Comparison of ENCODE assay signal across 1 cellular context in genomic region chr22:45671783-45672563, GRCh38.
A peak's percentile ranks its signal among the peaks of the same experiment; 100 is the strongest.
TF ChIP-seq lines count a peak whose summit lies in the region.

A gene with protein sequence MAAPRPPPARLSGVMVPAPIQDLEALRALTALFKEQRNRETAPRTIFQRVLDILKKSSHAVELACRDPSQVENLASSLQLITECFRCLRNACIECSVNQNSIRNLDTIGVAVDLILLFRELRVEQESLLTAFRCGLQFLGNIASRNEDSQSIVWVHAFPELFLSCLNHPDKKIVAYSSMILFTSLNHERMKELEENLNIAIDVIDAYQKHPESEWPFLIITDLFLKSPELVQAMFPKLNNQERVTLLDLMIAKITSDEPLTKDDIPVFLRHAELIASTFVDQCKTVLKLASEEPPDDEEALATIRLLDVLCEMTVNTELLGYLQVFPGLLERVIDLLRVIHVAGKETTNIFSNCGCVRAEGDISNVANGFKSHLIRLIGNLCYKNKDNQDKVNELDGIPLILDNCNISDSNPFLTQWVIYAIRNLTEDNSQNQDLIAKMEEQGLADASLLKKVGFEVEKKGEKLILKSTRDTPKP (plus strand): TSS chr22:45671834. CDS start chr22:45672064, 230 bp downstream.

TF ChIP-seq in H1, 55 proteins besides CTCF, POLR2A, EP300 and RAD21:
- TF ChIP-seq SP1 (IDR thresholded peaks at IDR 0.05; ENCODE audit: low read depth, low read length) (no peak), TAF1 (IDR thresholded peaks at IDR 0.05; ENCODE audit: low read depth, low read length) (peak; percentile 75), EGR1 (IDR thresholded peaks at IDR 0.05; ENCODE audit: borderline replicate concordance, low read depth, low read length) (peak; percentile 35; the same call in 1 of the 2 replicates), NANOG (IDR thresholded peaks at IDR 0.05; ENCODE audit: insufficient read depth, low read depth, low read length, poor library complexity, severe bottlenecking) (no peak), SUZ12 (IDR thresholded peaks at IDR 0.05; ENCODE audit: low read length) (no peak), EZH2 (IDR thresholded peaks at IDR 0.05; ENCODE audit: low read depth, low read length, severe bottlenecking) (no peak), TCF12 (IDR thresholded peaks at IDR 0.05; ENCODE audit: low read depth, low read length) (no peak), SIN3A (conservative IDR thresholded peaks at IDR 0.05 in 1 of 2, IDR thresholded peaks at IDR 0.05 in 1 of 2; ENCODE audit: low read depth in 1 of 2, low read length in 2 of 2) (peak in 1 of 2 experiments; percentile 65; a peak in 3 of 4 replicates), BRCA1 (IDR thresholded peaks at IDR 0.05; ENCODE audit: low read depth, low read length) (no peak), BACH1 (IDR thresholded peaks at IDR 0.05; ENCODE audit: low read length) (no peak), JUN (IDR thresholded peaks at IDR 0.05; ENCODE audit: low read depth, low read length) (no peak), RBBP5 (IDR thresholded peaks at IDR 0.05; ENCODE audit: borderline replicate concordance, low read depth, low read length) (peak; percentile 96), FOSL1 (IDR thresholded peaks at IDR 0.05; ENCODE audit: insufficient read depth, low read depth, low read length) (no peak), SIRT6 (IDR thresholded peaks at IDR 0.05; ENCODE audit: low read length) (no peak), GTF2F1 (IDR thresholded peaks at IDR 0.05; ENCODE audit: borderline replicate concordance, low read depth, low read length) (no peak), GABPA (IDR thresholded peaks at IDR 0.05; ENCODE audit: borderline replicate concordance, insufficient read depth, low read length) (no peak; the same call in 1 of the 2 replicates), PHF8 (conservative IDR thresholded peaks at IDR 0.05; ENCODE audit: low read depth, low read length) (peak; percentile 89), RNF2 (IDR thresholded peaks at IDR 0.05; ENCODE audit: borderline replicate concordance, low read depth, low read length, missing control alignments, poor library complexity, severe bottlenecking) (no peak), BCL11A (IDR thresholded peaks at IDR 0.05; ENCODE audit: low read depth in 2 of 2, low read length in 2 of 2) (no peak), KDM5A (IDR thresholded peaks at IDR 0.05; ENCODE audit: low read length) (no peak), E2F6 (IDR thresholded peaks at IDR 0.05) (peak; percentile 62; the same call in 1 of the 2 replicates), ATF2 (IDR thresholded peaks at IDR 0.05; ENCODE audit: low read length) (no peak), RXRA (IDR thresholded peaks at IDR 0.05; ENCODE audit: insufficient read depth, low read depth, low read length) (no peak), SP4 (IDR thresholded peaks at IDR 0.05; ENCODE audit: low read length) (no peak), SAP30 (IDR thresholded peaks at IDR 0.05; ENCODE audit: insufficient read depth, insufficient replicate concordance, low read length) (peak; percentile 17), KDM4A (IDR thresholded peaks at IDR 0.05; ENCODE audit: low read depth, low read length, severe bottlenecking) (peak; percentile 88), TEAD4 (IDR thresholded peaks at IDR 0.05; ENCODE audit: low read depth, low read length) (no peak), TBP (IDR thresholded peaks at IDR 0.05; ENCODE audit: low read depth, low read length) (0 out of 2 replicates have a peak, but pooled peaks have one; percentile 11), SP2 (IDR thresholded peaks at IDR 0.05; ENCODE audit: low read length) (no peak), CBX8 (IDR thresholded peaks at IDR 0.05; ENCODE audit: borderline replicate concordance, low read depth, low read length) (no peak), HDAC6 (IDR thresholded peaks at IDR 0.05; ENCODE audit: low read depth, low read length) (no peak), CREB1 (IDR thresholded peaks at IDR 0.05) (peak; percentile 72), SRF (IDR thresholded peaks at IDR 0.05; ENCODE audit: low read depth, low read length) (no peak), RFX5 (IDR thresholded peaks at IDR 0.05; ENCODE audit: borderline replicate concordance, low read depth, low read length) (no peak), HDAC2 (IDR thresholded peaks at IDR 0.05; ENCODE audit: borderline replicate concordance in 1 of 2, low read depth in 2 of 2, low read length in 2 of 2) (0 out of 4 replicates have a peak, but pooled peaks of 1 of the 2 experiments have one; percentile 34), NRF1 (IDR thresholded peaks at IDR 0.05; ENCODE audit: low read depth, low read length) (no peak), CHD2 (IDR thresholded peaks at IDR 0.05; ENCODE audit: low read length) (no peak), TAF7 (optimal IDR thresholded peaks at IDR 0.05; ENCODE audit: borderline replicate concordance, low read depth, low read length) (peak; percentile 47), ASH2L (IDR thresholded peaks at IDR 0.05; ENCODE audit: low read length) (peak; percentile 83), ATF3 (IDR thresholded peaks at IDR 0.05; ENCODE audit: insufficient read depth, low read depth, low read length) (no peak), MAFK (IDR thresholded peaks at IDR 0.05; ENCODE audit: low read depth, low read length) (no peak), JUND (IDR thresholded peaks at IDR 0.05; ENCODE audit: low read length) (no peak), CBX5 (IDR thresholded peaks at IDR 0.05; ENCODE audit: low read depth, low read length) (no peak), POLR2AphosphoS5 (IDR thresholded peaks at IDR 0.05; ENCODE audit: low read depth, low read length) (peak; percentile 84), ZNF274 (IDR thresholded peaks at IDR 0.05; ENCODE audit: borderline replicate concordance, extremely low read depth, low read length) (no peak), KDM1A (IDR thresholded peaks at IDR 0.05; ENCODE audit: borderline replicate concordance, low read length) (no peak), YY1 (IDR thresholded peaks at IDR 0.05; ENCODE audit: low read depth, low read length) (peak; percentile 97), CTBP2 (IDR thresholded peaks at IDR 0.05; ENCODE audit: borderline replicate concordance, insufficient read depth, insufficient read length, low read length) (no peak), POU5F1 (IDR thresholded peaks at IDR 0.05; ENCODE audit: low read depth, low read length) (no peak), SIX5 (IDR thresholded peaks at IDR 0.05; ENCODE audit: low read depth, low read length) (no peak), CHD1 (IDR thresholded peaks at IDR 0.05; ENCODE audit: low read depth, low read length) (no peak), CEBPB (IDR thresholded peaks at IDR 0.05; ENCODE audit: low read depth, low read length) (no peak)
- TF ChIP-seq, protein P1, sequence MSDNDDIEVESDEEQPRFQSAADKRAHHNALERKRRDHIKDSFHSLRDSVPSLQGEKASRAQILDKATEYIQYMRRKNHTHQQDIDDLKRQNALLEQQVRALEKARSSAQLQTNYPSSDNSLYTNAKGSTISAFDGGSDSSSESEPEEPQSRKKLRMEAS (IDR thresholded peaks at IDR 0.05), result peak; percentile 79
- TF ChIP-seq, protein P2, sequence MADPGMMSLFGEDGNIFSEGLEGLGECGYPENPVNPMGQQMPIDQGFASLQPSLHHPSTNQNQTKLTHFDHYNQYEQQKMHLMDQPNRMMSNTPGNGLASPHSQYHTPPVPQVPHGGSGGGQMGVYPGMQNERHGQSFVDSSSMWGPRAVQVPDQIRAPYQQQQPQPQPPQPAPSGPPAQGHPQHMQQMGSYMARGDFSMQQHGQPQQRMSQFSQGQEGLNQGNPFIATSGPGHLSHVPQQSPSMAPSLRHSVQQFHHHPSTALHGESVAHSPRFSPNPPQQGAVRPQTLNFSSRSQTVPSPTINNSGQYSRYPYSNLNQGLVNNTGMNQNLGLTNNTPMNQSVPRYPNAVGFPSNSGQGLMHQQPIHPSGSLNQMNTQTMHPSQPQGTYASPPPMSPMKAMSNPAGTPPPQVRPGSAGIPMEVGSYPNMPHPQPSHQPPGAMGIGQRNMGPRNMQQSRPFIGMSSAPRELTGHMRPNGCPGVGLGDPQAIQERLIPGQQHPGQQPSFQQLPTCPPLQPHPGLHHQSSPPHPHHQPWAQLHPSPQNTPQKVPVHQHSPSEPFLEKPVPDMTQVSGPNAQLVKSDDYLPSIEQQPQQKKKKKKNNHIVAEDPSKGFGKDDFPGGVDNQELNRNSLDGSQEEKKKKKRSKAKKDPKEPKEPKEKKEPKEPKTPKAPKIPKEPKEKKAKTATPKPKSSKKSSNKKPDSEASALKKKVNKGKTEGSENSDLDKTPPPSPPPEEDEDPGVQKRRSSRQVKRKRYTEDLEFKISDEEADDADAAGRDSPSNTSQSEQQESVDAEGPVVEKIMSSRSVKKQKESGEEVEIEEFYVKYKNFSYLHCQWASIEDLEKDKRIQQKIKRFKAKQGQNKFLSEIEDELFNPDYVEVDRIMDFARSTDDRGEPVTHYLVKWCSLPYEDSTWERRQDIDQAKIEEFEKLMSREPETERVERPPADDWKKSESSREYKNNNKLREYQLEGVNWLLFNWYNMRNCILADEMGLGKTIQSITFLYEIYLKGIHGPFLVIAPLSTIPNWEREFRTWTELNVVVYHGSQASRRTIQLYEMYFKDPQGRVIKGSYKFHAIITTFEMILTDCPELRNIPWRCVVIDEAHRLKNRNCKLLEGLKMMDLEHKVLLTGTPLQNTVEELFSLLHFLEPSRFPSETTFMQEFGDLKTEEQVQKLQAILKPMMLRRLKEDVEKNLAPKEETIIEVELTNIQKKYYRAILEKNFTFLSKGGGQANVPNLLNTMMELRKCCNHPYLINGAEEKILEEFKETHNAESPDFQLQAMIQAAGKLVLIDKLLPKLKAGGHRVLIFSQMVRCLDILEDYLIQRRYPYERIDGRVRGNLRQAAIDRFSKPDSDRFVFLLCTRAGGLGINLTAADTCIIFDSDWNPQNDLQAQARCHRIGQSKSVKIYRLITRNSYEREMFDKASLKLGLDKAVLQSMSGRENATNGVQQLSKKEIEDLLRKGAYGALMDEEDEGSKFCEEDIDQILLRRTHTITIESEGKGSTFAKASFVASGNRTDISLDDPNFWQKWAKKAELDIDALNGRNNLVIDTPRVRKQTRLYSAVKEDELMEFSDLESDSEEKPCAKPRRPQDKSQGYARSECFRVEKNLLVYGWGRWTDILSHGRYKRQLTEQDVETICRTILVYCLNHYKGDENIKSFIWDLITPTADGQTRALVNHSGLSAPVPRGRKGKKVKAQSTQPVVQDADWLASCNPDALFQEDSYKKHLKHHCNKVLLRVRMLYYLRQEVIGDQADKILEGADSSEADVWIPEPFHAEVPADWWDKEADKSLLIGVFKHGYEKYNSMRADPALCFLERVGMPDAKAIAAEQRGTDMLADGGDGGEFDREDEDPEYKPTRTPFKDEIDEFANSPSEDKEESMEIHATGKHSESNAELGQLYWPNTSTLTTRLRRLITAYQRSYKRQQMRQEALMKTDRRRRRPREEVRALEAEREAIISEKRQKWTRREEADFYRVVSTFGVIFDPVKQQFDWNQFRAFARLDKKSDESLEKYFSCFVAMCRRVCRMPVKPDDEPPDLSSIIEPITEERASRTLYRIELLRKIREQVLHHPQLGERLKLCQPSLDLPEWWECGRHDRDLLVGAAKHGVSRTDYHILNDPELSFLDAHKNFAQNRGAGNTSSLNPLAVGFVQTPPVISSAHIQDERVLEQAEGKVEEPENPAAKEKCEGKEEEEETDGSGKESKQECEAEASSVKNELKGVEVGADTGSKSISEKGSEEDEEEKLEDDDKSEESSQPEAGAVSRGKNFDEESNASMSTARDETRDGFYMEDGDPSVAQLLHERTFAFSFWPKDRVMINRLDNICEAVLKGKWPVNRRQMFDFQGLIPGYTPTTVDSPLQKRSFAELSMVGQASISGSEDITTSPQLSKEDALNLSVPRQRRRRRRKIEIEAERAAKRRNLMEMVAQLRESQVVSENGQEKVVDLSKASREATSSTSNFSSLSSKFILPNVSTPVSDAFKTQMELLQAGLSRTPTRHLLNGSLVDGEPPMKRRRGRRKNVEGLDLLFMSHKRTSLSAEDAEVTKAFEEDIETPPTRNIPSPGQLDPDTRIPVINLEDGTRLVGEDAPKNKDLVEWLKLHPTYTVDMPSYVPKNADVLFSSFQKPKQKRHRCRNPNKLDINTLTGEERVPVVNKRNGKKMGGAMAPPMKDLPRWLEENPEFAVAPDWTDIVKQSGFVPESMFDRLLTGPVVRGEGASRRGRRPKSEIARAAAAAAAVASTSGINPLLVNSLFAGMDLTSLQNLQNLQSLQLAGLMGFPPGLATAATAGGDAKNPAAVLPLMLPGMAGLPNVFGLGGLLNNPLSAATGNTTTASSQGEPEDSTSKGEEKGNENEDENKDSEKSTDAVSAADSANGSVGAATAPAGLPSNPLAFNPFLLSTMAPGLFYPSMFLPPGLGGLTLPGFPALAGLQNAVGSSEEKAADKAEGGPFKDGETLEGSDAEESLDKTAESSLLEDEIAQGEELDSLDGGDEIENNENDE (IDR thresholded peaks at IDR 0.05; ENCODE audit: insufficient replicate concordance, low read length), result no peak
- TF ChIP-seq, protein P3, sequence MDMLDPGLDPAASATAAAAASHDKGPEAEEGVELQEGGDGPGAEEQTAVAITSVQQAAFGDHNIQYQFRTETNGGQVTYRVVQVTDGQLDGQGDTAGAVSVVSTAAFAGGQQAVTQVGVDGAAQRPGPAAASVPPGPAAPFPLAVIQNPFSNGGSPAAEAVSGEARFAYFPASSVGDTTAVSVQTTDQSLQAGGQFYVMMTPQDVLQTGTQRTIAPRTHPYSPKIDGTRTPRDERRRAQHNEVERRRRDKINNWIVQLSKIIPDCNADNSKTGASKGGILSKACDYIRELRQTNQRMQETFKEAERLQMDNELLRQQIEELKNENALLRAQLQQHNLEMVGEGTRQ (IDR thresholded peaks at IDR 0.05; ENCODE audit: low read length), result no peak
